Comparison of ENCODE assay signal across 16 cellular contexts in the genomic region with DNA sequence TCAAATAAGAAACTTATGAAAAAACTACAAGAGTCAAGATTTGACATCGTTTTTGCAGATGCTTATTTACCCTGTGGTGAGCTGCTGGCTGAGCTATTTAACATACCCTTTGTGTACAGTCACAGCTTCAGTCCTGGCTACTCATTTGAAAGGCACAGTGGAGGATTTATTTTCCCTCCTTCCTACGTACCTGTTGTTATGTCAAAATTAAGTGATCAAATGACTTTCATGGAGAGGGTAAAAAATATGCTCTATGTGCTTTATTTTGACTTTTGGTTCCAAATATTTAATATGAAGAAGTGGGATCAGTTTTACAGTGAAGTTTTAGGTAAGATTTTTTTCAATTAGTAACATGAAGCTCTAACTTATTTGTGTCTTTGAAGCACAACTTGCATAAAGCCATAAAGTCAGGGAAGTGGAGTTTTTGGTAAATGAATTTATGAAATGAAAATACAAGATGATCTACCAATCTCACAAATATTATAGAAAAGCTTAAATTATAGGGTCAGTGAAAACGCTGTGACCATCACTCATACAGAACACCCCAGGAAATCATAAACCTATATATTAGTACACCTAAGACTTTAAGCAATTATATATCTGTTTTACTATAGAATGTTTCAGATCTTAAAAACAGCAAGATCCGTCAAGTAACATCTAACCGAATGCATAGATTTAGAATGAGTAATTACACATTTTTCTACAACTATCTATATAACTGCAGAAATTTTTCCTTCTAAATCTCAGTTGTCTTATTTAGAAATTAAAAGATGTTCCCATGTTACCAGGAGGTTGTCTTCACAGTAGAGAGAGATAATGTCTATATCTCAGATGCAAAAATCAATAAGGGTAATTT. TPM values are rescaled to one million over a fixed set of nuclear protein-coding genes. Genes with fewer than 3 reads are reported as not detected.
"Had no signal": no experiment of that assay in that cellular context is flagged by ENCODE, and none has a peak within 500 bp of the region (broad histone marks: within the 10 kb centered on the region; RNA-seq: fewer than 3 reads in every experiment).

No MANE protein-coding gene starts in this region.

RNA-seq across cellular contexts. Expression of a gene that starts 0.8 kb away (rescaled TPM):
- total RNA-seq: dorsolateral prefrontal cortex; esophagus mucosa; glomerular endothelial cell; lower leg skin; lung microvascular endothelial cell; mesothelial cell of epicardium; natural killer cell treated with Interleukin-12 subunit alpha and Interleukin-12 subunit beta and Interleukin-15 and Interleukin-18, amount 100 ng/mL, for 72 hours; neural crest cell; osteoblast; psoas muscle; renal cortical epithelial cell; right cardiac atrium; spleen; testis; urinary bladder had no signal
- polyA plus RNA-seq: keratinocyte, psoas muscle, right cardiac atrium, spleen had no signal
